ENCODE assay signal across 8 cellular contexts in the genomic region with DNA sequence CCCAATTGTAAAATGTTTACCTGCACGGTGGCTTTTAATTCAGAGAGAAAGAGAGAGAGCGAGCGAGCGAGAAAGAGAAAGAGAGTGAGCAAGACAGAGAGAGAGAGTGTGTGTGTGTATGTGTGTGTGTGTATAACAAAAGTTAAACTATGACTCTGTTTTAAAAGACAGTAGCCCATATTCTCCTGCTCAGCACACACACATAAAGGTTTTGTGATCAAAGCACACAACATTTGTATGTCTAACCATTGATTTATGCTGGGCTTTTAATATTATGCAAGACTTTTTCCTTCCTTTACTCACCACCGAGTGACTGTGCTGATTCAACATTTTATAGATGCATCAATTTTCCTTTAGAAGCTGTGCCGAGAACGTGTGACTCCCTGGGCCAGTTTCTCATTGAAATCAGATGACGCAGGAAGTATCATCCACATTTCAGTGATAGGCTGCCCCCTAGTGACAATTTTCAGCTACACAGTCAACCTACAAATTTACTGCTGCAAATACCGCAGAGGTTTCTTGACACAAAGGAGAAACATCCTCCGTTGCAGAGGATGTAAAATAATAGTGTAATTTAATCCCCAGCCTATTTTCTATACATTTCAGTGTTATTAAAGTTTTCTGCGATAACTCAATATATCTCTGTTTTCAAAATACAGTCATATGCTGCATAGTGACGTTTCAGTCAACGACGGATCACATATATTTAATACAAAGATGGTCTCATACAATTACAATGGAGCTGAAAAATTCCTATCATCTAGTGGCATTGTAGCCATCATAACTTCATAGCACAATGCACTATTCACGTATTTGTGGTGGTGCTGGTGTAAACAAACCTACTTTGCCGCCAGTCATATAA.
DNase-seq lines count a peak whose midpoint lies in the region; ATAC-seq and TF ChIP-seq lines count a peak whose summit lies in the region.

No MANE protein-coding gene starts in this region.

- TF ChIP-seq POLR2A in upper lobe of left lung (IDR thresholded peaks at IDR 0.05), result no peak

- H3K36me3 ChIP-seq in GM06990 (ENCODE audit: control insufficient read depth, insufficient read depth, low read length), result no peaks in the 10 kb centered on the region
- H3K36me3 ChIP-seq in MG63, result no peaks in the 10 kb centered on the region
- no peaks in the 10 kb centered on the region for H3K36me3 ChIP-seq in SJSA1
- no peaks in the 10 kb centered on the region for H3K36me3 ChIP-seq in parathyroid adenoma (ENCODE audit: control insufficient read depth, insufficient read depth, low read length)
- no peaks in the 10 kb centered on the region for H3K36me3 ChIP-seq in upper lobe of left lung

- peak overlapping the region; percentile 55 for H3K4me2 ChIP-seq in parathyroid adenoma (ENCODE audit: low read length)

- H3K9me3 ChIP-seq in MG63 (no peaks in the 10 kb centered on the region), SJSA1 (replicated peaks) (no peaks in the 10 kb centered on the region), parathyroid adenoma (ENCODE audit: control insufficient read depth, low read length) (no peaks in the 10 kb centered on the region), upper lobe of left lung (no peaks in the 10 kb centered on the region)

- DNase-seq in GM06990 (ENCODE audit: extremely low read depth, insufficient read length), result peak; percentile 20
- DNase-seq in HCEC 1CT, result peak; percentile 93
- peak; percentile 57 for DNase-seq in MG63
- DNase-seq in SJSA1 (ENCODE audit: low read depth in 1 of 2, low spot score in 2 of 2), result peak; percentile 74 to 76
- peak; percentile 60 for DNase-seq in activated naive CD4-positive, alpha-beta T cell treated with Interleukin-2 at 50 U/mL for 16 hours
- peak; percentile 75 for DNase-seq in globus pallidus (ENCODE audit: low spot score)
- peak in 1 of 2 donors; percentile 68 for DNase-seq in upper lobe of left lung

- H3K27me3 ChIP-seq in GM06990 (replicated peaks; ENCODE audit: control insufficient read depth, insufficient read depth, low read length), result no peaks in the 10 kb centered on the region
- no peaks in the 10 kb centered on the region for H3K27me3 ChIP-seq in MG63
- H3K27me3 ChIP-seq in SJSA1 (replicated peaks), result no peaks in the 10 kb centered on the region
- no peaks in the 10 kb centered on the region for H3K27me3 ChIP-seq in parathyroid adenoma (ENCODE audit: control insufficient read depth, insufficient read depth, low read length)
- H3K27me3 ChIP-seq in upper lobe of left lung, result no peaks in the 10 kb centered on the region

- no peak overlapping the region for H3K27ac ChIP-seq in SJSA1
- H3K27ac ChIP-seq in parathyroid adenoma, result peak overlapping the region; percentile 94
- no peak overlapping the region for H3K27ac ChIP-seq in upper lobe of left lung

- no peak for TF ChIP-seq EP300 in upper lobe of left lung (IDR thresholded peaks at IDR 0.05)

- peak overlapping the region; percentile 92 for H2AFZ ChIP-seq in parathyroid adenoma

- ATAC-seq in upper lobe of left lung (ENCODE audit: low FRiP score in 2 of 2), result peak; percentile 86 to 95

- no peak overlapping the region for H3K4me3 ChIP-seq in GM06990 (replicated peaks; ENCODE audit: low read depth, low read length)
- H3K4me3 ChIP-seq in MG63, result no peak overlapping the region
- H3K4me3 ChIP-seq in SJSA1, result no peak overlapping the region; the same call in 1 of the 2 replicates
- H3K4me3 ChIP-seq in parathyroid adenoma (ENCODE audit: low read depth, low read length), result peak overlapping the region; percentile 47
- peak overlapping the region in 2 of 4 donors; percentile 4 to 23 for H3K4me3 ChIP-seq in upper lobe of left lung

- H3K4me1 ChIP-seq in SJSA1 (replicated peaks) (0 out of 2 replicates have a peak, but pooled peaks cover 4% of the 10 kb centered on the region), parathyroid adenoma (peaks cover 12% of the 10 kb centered on the region), upper lobe of left lung (peaks cover 0 to 10% (median 5%) of the 10 kb centered on the region in 4 donors)

- WGBS in upper lobe of left lung, 2 donors, result 47 to 48% methylated on average over 16 of the region's 16 CpGs

- H3K79me2 ChIP-seq in parathyroid adenoma, result no peaks in the 10 kb centered on the region

- H3K9ac ChIP-seq in parathyroid adenoma, result no peak overlapping the region

- TF ChIP-seq CTCF in GM06990 (IDR thresholded peaks at IDR 0.05; ENCODE audit: insufficient read depth, low read length, poor library complexity, severe bottlenecking) (peak; percentile 77), parathyroid adenoma (IDR thresholded peaks at IDR 0.05) (peak; percentile 90), upper lobe of left lung (IDR thresholded peaks at IDR 0.05) (peak; percentile 67 to 91 (median 82))
